11 cellular contexts compared by ENCODE assay signal in genomic region chr6:16318953-16319720, GRCh38.
DNase-seq lines count a peak whose midpoint lies in the region; ATAC-seq and TF ChIP-seq lines count a peak whose summit lies in the region.
"Had no signal": no experiment of that assay in that cellular context is flagged by ENCODE, and none has a peak within 500 bp of the region (broad histone marks: within the 10 kb centered on the region; RNA-seq: fewer than 3 reads in every experiment).

No MANE protein-coding gene starts in this region.

- H3K36me3 ChIP-seq in fibroblast of lung (ENCODE audit: control insufficient read depth, insufficient read depth, low read length) (no peaks in the 10 kb centered on the region), stomach (peaks cover 0 to 10% (median 0%) of the 10 kb centered on the region in 4 donors)

- TF ChIP-seq CTCF in fibroblast of lung (conservative IDR thresholded peaks at IDR 0.05 in 1 of 2, IDR thresholded peaks at IDR 0.05 in 1 of 2; ENCODE audit: low read depth in 1 of 2, low read length in 2 of 2) (no peak), stomach (IDR thresholded peaks at IDR 0.05) (no peak)

- H3K4me3 Mint-ChIP-seq in T-helper 2 cell treated with Interferon-gamma antibody and Interleukin-4, amounts not matched to agents 5 μg/mL and 100 μg/mL, for 36 hours: peak overlapping the region; percentile 78
- H3K4me3 Mint-ChIP-seq in T-helper 17 cell: peak overlapping the region; percentile 97
- H3K4me3 Mint-ChIP-seq: neural crest cell, WTC11 had no signal

- H3K9me3 Mint-ChIP-seq in T-helper 2 cell treated with Interferon-gamma antibody and Interleukin-4, amounts not matched to agents 5 μg/mL and 100 μg/mL, for 36 hours: no peaks in the 10 kb centered on the region
- H3K9me3 Mint-ChIP-seq: neural crest cell, WTC11 had no signal

- no peak for DNase-seq in T-helper 2 cell treated with Interferon-gamma antibody and Interleukin-4, amounts not matched to agents 5 μg/mL and 100 μg/mL, for 36 hours (ENCODE audit: low spot score)
- no peak for DNase-seq in T-helper 2 cell
- DNase-seq in T-helper 17 cell: no peak
- DNase-seq in fibroblast of lung (ENCODE audit: low read depth in 2 of 2): no peak
- DNase-seq in stomach: no peak
- no peak for DNase-seq in SKM-1 treated with dmso at 0.1 percent for 144 hours (lab: John Stamatoyannopoulos, UW; ENCODE audit: unreplicated experiment)
- no peak for DNase-seq in NK-92 (lab: John Stamatoyannopoulos, UW; ENCODE audit: unreplicated experiment)
- DNase-seq in NCI-H1092 treated with DMSO at 0.1 percent for 48 hours (lab: John Stamatoyannopoulos, UW): no peak
- DNase-seq: NCI-H510A had no signal

- no peak for ATAC-seq in T-helper 17 cell

- H3K27me3 ChIP-seq in fibroblast of lung (ENCODE audit: control insufficient read depth, insufficient read depth, low read length) (no peaks in the 10 kb centered on the region), stomach (no peaks in the 10 kb centered on the region)

- WGBS in stomach, 5 donors: 94 to 97% (median 96%) methylated on average over 8 of the region's 8 CpGs

- H3K27ac ChIP-seq in fibroblast of lung (ENCODE audit: insufficient read depth, low read length) (peak overlapping the region; percentile 83), stomach (peak overlapping the region in 4 of 5 donors; percentile 77 to 89 (median 84))

- H3K4me2 ChIP-seq in fibroblast of lung (ENCODE audit: extremely low read depth, insufficient read depth, low read length): peak overlapping the region; percentile 67

- H3K79me2 ChIP-seq in fibroblast of lung (ENCODE audit: control insufficient read depth, insufficient read depth, low read length): no peaks in the 10 kb centered on the region

- H3K9me3 ChIP-seq in T-helper 17 cell (ENCODE audit: control insufficient read depth, low read length, poor library complexity, severe bottlenecking) (no peaks in the 10 kb centered on the region), fibroblast of lung (ENCODE audit: control insufficient read depth, insufficient read depth, low read depth, low read length) (no peaks in the 10 kb centered on the region), stomach (no peaks in the 10 kb centered on the region)

- TF ChIP-seq EP300 in stomach (IDR thresholded peaks at IDR 0.05): no peak

- H3K4me1 ChIP-seq in fibroblast of lung (ENCODE audit: control insufficient read depth, extremely low read depth, insufficient read depth, low read length) (peaks cover 45% of the 10 kb centered on the region), stomach (peaks cover 19 to 67% (median 43%) of the 10 kb centered on the region in 4 donors)

- no peak overlapping the region for H3K9ac ChIP-seq in fibroblast of lung (ENCODE audit: insufficient read depth, low read length)

- no peak overlapping the region for H2AFZ ChIP-seq in fibroblast of lung (ENCODE audit: low read length)

- H3K27ac Mint-ChIP-seq in T-helper 2 cell treated with Interferon-gamma antibody and Interleukin-4, amounts not matched to agents 5 μg/mL and 100 μg/mL, for 36 hours: peak overlapping the region; percentile 94
- H3K27ac Mint-ChIP-seq in T-helper 17 cell: peak overlapping the region; percentile 100
- H3K27ac Mint-ChIP-seq: WTC11 had no signal

- H3K4me3 ChIP-seq in fibroblast of lung (replicated peaks in 1 of 4; ENCODE audit: control extremely low read depth in 1 of 4, insufficient read depth in 1 of 4, low read depth in 3 of 4, low read length in 4 of 4): no peak overlapping the region
- H3K4me3 ChIP-seq in stomach: no peak overlapping the region

- H4K20me1 ChIP-seq in fibroblast of lung (ENCODE audit: control insufficient read depth, extremely low read depth, insufficient read depth, low read length): no peaks in the 10 kb centered on the region

- no peaks in the 10 kb centered on the region for H3K27me3 Mint-ChIP-seq in T-helper 2 cell treated with Interferon-gamma antibody and Interleukin-4, amounts not matched to agents 5 μg/mL and 100 μg/mL, for 36 hours (ENCODE audit: low read depth)
- no peaks in the 10 kb centered on the region for H3K27me3 Mint-ChIP-seq in T-helper 17 cell

- intact Hi-C loops in stomach (cut with DNase I; ENCODE audit: low total_unique reads): no loop called here

- H3K36me3 Mint-ChIP-seq in T-helper 2 cell treated with Interferon-gamma antibody and Interleukin-4, amounts not matched to agents 5 μg/mL and 100 μg/mL, for 36 hours (ENCODE audit: low read depth): peaks cover 10% of the 10 kb centered on the region
- H3K36me3 Mint-ChIP-seq in T-helper 17 cell (ENCODE audit: low read depth): peaks cover 3% of the 10 kb centered on the region
- H3K36me3 Mint-ChIP-seq: WTC11 had no signal

- no peak for TF ChIP-seq POLR2A in stomach (IDR thresholded peaks at IDR 0.05)

- peaks cover 61% of the 10 kb centered on the region for H3K4me1 Mint-ChIP-seq in T-helper 2 cell treated with Interferon-gamma antibody and Interleukin-4, amounts not matched to agents 5 μg/mL and 100 μg/mL, for 36 hours (ENCODE audit: low read depth)
- peaks cover 60% of the 10 kb centered on the region for H3K4me1 Mint-ChIP-seq in T-helper 17 cell
